Comparison of ENCODE assay signal across 14 cellular contexts in the genomic region with DNA sequence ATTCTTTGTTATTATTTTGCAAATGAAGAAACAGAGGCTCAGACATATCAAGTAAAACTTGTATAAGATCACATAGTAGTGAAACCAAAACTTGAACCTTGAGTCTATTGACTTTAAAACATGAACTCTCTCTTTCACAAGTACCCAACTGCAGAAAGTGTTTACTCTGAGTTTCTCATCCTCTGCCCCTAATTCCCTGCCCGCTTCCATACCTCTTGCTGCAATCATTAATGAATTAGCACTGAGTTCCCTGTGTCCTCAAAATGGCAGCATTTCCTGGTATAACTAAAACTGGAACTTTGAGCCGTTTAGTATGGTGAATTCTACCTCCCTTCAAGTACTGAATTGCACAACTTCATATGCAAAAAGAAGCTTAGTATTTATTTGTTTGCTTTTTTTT.
DNase-seq lines count a peak whose midpoint lies in the region; ATAC-seq and TF ChIP-seq lines count a peak whose summit lies in the region.
"Had no signal": no experiment of that assay in that cellular context is flagged by ENCODE, and none has a peak within 500 bp of the region (broad histone marks: within the 10 kb centered on the region; RNA-seq: fewer than 3 reads in every experiment).

No MANE protein-coding gene starts in this region.

- intact Hi-C loops in left colon (cut with DNase I, micrococcal nuclease) (no loop called here), heart left ventricle (cut with DNase I) (no loop called here)

- DNase-seq in left colon (no peak), GM20000 (ENCODE audit: low spot score) (no peak), heart left ventricle (no peak), NCI-H2171 (lab: John Stamatoyannopoulos, UW) (no peak)
- DNase-seq: activated B cell treated with CpG ODN at 0.5 μM for 24 hours; activated naive CD4-positive, alpha-beta T cell; DMS79; effector memory CD4-positive, alpha-beta T cell; mesenchymal stem cell; stimulated activated naive CD4-positive, alpha-beta T cell had no signal

- no peaks in the 10 kb centered on the region for H3K36me3 ChIP-seq in heart left ventricle

- ATAC-seq in GM18909 (IDR thresholded peaks at IDR 0.05; ENCODE audit: poor library complexity, unreplicated experiment) (peak; percentile 57), GM21619 (IDR thresholded peaks at IDR 0.05; ENCODE audit: unreplicated experiment) (peak; percentile 52), HG03196 (IDR thresholded peaks at IDR 0.05; ENCODE audit: unreplicated experiment) (peak; percentile 41), left colon (peak; percentile 16), heart left ventricle (no peak), GM19467 (IDR thresholded peaks at IDR 0.05; ENCODE audit: unreplicated experiment) (no peak)

- H3K27ac ChIP-seq in heart left ventricle: no peak overlapping the region

- no peaks in the 10 kb centered on the region for H3K9me3 ChIP-seq in heart left ventricle

- TF ChIP-seq CTCF in GM20000 (IDR thresholded peaks at IDR 0.05; ENCODE audit: extremely low read depth, missing control alignments) (no peak), heart left ventricle (IDR thresholded peaks at IDR 0.05) (no peak)

- 85 to 91% (median 86%) methylated on average over 2 of the region's 2 CpGs for WGBS in heart left ventricle, 4 donors

- H3K4me3 ChIP-seq in heart left ventricle: no peak overlapping the region

- no peaks in the 10 kb centered on the region for H3K27me3 ChIP-seq in heart left ventricle

- no peak for TF ChIP-seq POLR2A in heart left ventricle (IDR thresholded peaks at IDR 0.05)

- H3K4me1 ChIP-seq in heart left ventricle: peaks cover 0 to 22% (median 7%) of the 10 kb centered on the region in 12 donors

Comparison
In these comparisons a context has a peak if more than half of its experiments do, and no peak if none do; other contexts are left out.
1. ATAC-seq: peak in GM18909 (single experiment), GM21619 (single experiment), HG03196 (single experiment) and left colon (single experiment); none in heart left ventricle (0 of 4) and GM19467 (single experiment).